Comparison of ENCODE assay signal across 8 cellular contexts in genomic region chr15:92832992-92833438, GRCh38.
DNase-seq lines count a peak whose midpoint lies in the region; ATAC-seq and TF ChIP-seq lines count a peak whose summit lies in the region.

No MANE protein-coding gene starts in this region.

- H3K9ac ChIP-seq in KMS-11, result peak overlapping the region; percentile 82

- TF ChIP-seq CTCF in KMS-11 (conservative IDR thresholded peaks at IDR 0.05; ENCODE audit: low read depth, low read length), result no peak
- TF ChIP-seq CTCF in left lung (IDR thresholded peaks at IDR 0.05), result no peak

- H3K79me2 ChIP-seq in KMS-11 (ENCODE audit: insufficient read depth, low read depth), result no peaks in the 10 kb centered on the region; the same call in 1 of the 2 replicates

- no peaks in the 10 kb centered on the region for H3K9me3 Mint-ChIP-seq in activated naive CD4-positive, alpha-beta T cell treated with anti-CD3 and anti-CD28 coated beads, Interleukin-2, amount 50 U/mL, for 72 hours

- H3K36me3 Mint-ChIP-seq in activated naive CD4-positive, alpha-beta T cell treated with anti-CD3 and anti-CD28 coated beads, Interleukin-2, amount 50 U/mL, for 72 hours, result peaks cover 0 to 7% of the 10 kb centered on the region in 2 donors

- H3K36me3 ChIP-seq in KMS-11 (ENCODE audit: insufficient read depth) (no peaks in the 10 kb centered on the region), left lung (no peaks in the 10 kb centered on the region)

- H3K27me3 ChIP-seq in KMS-11 (ENCODE audit: insufficient read depth, low read depth) (no peaks in the 10 kb centered on the region), left lung (no peaks in the 10 kb centered on the region)

- H4K20me1 ChIP-seq in KMS-11 (ENCODE audit: insufficient read depth), result no peaks in the 10 kb centered on the region

- H3K9me3 ChIP-seq in left lung, result no peaks in the 10 kb centered on the region

- H3K27ac ChIP-seq in KMS-11 (peak overlapping the region; percentile 99), left lung (peak overlapping the region; percentile 86 to 95), substantia nigra (ENCODE audit: low read depth, low read length, poor library complexity, severe bottlenecking) (peak overlapping the region; percentile 98)

- intact Hi-C loops in left lung (cut with DNase I), result no loop called here

- peak overlapping the region; percentile 77 for H3K4me2 ChIP-seq in KMS-11

- no peak overlapping the region for H3K4me3 ChIP-seq in KMS-11 (IDR thresholded peaks at IDR 0.05; ENCODE audit: insufficient read depth, low read depth, low read length)
- H3K4me3 ChIP-seq in left lung, result no peak overlapping the region

- no peak for ATAC-seq in activated naive CD4-positive, alpha-beta T cell treated with anti-CD3 and anti-CD28 coated beads, Interleukin-2, amount 50 U/mL, for 72 hours
- ATAC-seq in left lung (peak; percentile 39), GM19467 (IDR thresholded peaks at IDR 0.05; ENCODE audit: unreplicated experiment) (no peak)

- peak overlapping the region; percentile 98 to 99 for H3K27ac Mint-ChIP-seq in activated naive CD4-positive, alpha-beta T cell treated with anti-CD3 and anti-CD28 coated beads, Interleukin-2, amount 50 U/mL, for 72 hours

- peak overlapping the region; percentile 64; the same call in 1 of the 2 replicates for H2AFZ ChIP-seq in KMS-11 (ENCODE audit: low read depth)

- no peak for DNase-seq in activated naive CD4-positive, alpha-beta T cell treated with anti-CD3 and anti-CD28 coated beads, Interleukin-2, amount 50 U/mL, for 72 hours (ENCODE audit: low spot score in 2 of 2)
- peak in 1 of 2 donors; percentile 56 for DNase-seq in left lung
- peak in 1 of 49 donors; percentile 15 for DNase-seq in substantia nigra (lab: John Stamatoyannopoulos, UW)
- DNase-seq in kidney glomerular epithelial cell (lab: John Stamatoyannopoulos, UW), result no peak
- DNase-seq in NCI-H226, result no peak
- DNase-seq in HT-29 (ENCODE audit: low spot score), result no peak

- peaks cover 66% of the 10 kb centered on the region for H3K4me1 ChIP-seq in KMS-11 (ENCODE audit: low read depth, poor library complexity, severe bottlenecking)
- peaks cover 26 to 33% of the 10 kb centered on the region in 2 donors for H3K4me1 ChIP-seq in left lung
